1 cellular context compared by ENCODE assay signal in the genomic region with DNA sequence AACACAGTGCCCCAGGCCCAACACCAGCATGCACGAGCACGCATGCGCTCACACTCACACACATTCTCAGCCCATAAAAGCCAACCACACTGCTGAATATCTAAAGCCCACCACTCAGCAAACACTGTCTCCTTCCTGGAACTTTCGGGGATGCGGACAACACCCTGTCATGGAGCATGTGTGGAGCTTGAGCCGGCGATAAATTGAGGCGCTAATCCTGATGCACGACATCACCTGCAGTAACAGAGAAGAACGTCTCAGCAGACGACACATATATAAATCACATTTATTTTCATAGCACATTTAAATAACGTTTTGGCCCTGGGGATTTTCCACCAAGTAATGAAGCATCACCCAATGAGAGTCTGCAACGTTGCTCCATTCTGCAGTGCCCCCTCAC.
TF ChIP-seq lines count a peak whose summit lies in the region.

No MANE protein-coding gene starts in this region.

TF ChIP-seq in H1, 55 proteins besides CTCF, POLR2A, EP300 and RAD21 (continued from another document):
- TF ChIP-seq, protein P1, sequence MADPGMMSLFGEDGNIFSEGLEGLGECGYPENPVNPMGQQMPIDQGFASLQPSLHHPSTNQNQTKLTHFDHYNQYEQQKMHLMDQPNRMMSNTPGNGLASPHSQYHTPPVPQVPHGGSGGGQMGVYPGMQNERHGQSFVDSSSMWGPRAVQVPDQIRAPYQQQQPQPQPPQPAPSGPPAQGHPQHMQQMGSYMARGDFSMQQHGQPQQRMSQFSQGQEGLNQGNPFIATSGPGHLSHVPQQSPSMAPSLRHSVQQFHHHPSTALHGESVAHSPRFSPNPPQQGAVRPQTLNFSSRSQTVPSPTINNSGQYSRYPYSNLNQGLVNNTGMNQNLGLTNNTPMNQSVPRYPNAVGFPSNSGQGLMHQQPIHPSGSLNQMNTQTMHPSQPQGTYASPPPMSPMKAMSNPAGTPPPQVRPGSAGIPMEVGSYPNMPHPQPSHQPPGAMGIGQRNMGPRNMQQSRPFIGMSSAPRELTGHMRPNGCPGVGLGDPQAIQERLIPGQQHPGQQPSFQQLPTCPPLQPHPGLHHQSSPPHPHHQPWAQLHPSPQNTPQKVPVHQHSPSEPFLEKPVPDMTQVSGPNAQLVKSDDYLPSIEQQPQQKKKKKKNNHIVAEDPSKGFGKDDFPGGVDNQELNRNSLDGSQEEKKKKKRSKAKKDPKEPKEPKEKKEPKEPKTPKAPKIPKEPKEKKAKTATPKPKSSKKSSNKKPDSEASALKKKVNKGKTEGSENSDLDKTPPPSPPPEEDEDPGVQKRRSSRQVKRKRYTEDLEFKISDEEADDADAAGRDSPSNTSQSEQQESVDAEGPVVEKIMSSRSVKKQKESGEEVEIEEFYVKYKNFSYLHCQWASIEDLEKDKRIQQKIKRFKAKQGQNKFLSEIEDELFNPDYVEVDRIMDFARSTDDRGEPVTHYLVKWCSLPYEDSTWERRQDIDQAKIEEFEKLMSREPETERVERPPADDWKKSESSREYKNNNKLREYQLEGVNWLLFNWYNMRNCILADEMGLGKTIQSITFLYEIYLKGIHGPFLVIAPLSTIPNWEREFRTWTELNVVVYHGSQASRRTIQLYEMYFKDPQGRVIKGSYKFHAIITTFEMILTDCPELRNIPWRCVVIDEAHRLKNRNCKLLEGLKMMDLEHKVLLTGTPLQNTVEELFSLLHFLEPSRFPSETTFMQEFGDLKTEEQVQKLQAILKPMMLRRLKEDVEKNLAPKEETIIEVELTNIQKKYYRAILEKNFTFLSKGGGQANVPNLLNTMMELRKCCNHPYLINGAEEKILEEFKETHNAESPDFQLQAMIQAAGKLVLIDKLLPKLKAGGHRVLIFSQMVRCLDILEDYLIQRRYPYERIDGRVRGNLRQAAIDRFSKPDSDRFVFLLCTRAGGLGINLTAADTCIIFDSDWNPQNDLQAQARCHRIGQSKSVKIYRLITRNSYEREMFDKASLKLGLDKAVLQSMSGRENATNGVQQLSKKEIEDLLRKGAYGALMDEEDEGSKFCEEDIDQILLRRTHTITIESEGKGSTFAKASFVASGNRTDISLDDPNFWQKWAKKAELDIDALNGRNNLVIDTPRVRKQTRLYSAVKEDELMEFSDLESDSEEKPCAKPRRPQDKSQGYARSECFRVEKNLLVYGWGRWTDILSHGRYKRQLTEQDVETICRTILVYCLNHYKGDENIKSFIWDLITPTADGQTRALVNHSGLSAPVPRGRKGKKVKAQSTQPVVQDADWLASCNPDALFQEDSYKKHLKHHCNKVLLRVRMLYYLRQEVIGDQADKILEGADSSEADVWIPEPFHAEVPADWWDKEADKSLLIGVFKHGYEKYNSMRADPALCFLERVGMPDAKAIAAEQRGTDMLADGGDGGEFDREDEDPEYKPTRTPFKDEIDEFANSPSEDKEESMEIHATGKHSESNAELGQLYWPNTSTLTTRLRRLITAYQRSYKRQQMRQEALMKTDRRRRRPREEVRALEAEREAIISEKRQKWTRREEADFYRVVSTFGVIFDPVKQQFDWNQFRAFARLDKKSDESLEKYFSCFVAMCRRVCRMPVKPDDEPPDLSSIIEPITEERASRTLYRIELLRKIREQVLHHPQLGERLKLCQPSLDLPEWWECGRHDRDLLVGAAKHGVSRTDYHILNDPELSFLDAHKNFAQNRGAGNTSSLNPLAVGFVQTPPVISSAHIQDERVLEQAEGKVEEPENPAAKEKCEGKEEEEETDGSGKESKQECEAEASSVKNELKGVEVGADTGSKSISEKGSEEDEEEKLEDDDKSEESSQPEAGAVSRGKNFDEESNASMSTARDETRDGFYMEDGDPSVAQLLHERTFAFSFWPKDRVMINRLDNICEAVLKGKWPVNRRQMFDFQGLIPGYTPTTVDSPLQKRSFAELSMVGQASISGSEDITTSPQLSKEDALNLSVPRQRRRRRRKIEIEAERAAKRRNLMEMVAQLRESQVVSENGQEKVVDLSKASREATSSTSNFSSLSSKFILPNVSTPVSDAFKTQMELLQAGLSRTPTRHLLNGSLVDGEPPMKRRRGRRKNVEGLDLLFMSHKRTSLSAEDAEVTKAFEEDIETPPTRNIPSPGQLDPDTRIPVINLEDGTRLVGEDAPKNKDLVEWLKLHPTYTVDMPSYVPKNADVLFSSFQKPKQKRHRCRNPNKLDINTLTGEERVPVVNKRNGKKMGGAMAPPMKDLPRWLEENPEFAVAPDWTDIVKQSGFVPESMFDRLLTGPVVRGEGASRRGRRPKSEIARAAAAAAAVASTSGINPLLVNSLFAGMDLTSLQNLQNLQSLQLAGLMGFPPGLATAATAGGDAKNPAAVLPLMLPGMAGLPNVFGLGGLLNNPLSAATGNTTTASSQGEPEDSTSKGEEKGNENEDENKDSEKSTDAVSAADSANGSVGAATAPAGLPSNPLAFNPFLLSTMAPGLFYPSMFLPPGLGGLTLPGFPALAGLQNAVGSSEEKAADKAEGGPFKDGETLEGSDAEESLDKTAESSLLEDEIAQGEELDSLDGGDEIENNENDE (IDR thresholded peaks at IDR 0.05; ENCODE audit: insufficient replicate concordance, low read length) = no peak
- TF ChIP-seq RBBP5 (IDR thresholded peaks at IDR 0.05; ENCODE audit: borderline replicate concordance, low read depth, low read length) (no peak), BRCA1 (IDR thresholded peaks at IDR 0.05; ENCODE audit: low read depth, low read length) (no peak), SIN3A (conservative IDR thresholded peaks at IDR 0.05 in 1 of 2, IDR thresholded peaks at IDR 0.05 in 1 of 2; ENCODE audit: low read depth in 1 of 2, low read length in 2 of 2) (no peak), RXRA (IDR thresholded peaks at IDR 0.05; ENCODE audit: insufficient read depth, low read depth, low read length) (no peak), ASH2L (IDR thresholded peaks at IDR 0.05; ENCODE audit: low read length) (no peak), BCL11A (IDR thresholded peaks at IDR 0.05; ENCODE audit: low read depth in 2 of 2, low read length in 2 of 2) (no peak), CHD1 (IDR thresholded peaks at IDR 0.05; ENCODE audit: low read depth, low read length) (no peak)
